Comparison of ENCODE assay signal across 1 cellular context in genomic region chr16:86303787-86304685, GRCh38.
TF ChIP-seq lines count a peak whose summit lies in the region.

No MANE protein-coding gene starts in this region.

TF ChIP-seq in SK-N-SH, 30 proteins besides CTCF, POLR2A, EP300 and RAD21 (continued from another document):
- TF ChIP-seq IRF3 (IDR thresholded peaks at IDR 0.05; ENCODE audit: low read depth, low read length) (no peak), CHD2 (IDR thresholded peaks at IDR 0.05; ENCODE audit: low read length, partially characterized antibody) (no peak), EZH2phosphoT487 (IDR thresholded peaks at IDR 0.05; ENCODE audit: borderline replicate concordance, low read depth) (no peak), ELF1 (IDR thresholded peaks at IDR 0.05) (no peak), PBX3 (IDR thresholded peaks at IDR 0.05) (no peak), REST (IDR thresholded peaks at IDR 0.05; ENCODE audit: low read depth, low read length) (no peak), JUND (IDR thresholded peaks at IDR 0.05) (no peak), RXRA (IDR thresholded peaks at IDR 0.05; ENCODE audit: borderline replicate concordance, low read depth) (no peak), GATA2 (CRISPR knock-in tag; IDR thresholded peaks at IDR 0.05) (no peak), SMC3 (IDR thresholded peaks at IDR 0.05; ENCODE audit: low read depth, low read length) (no peak)
